In the genomic region with DNA sequence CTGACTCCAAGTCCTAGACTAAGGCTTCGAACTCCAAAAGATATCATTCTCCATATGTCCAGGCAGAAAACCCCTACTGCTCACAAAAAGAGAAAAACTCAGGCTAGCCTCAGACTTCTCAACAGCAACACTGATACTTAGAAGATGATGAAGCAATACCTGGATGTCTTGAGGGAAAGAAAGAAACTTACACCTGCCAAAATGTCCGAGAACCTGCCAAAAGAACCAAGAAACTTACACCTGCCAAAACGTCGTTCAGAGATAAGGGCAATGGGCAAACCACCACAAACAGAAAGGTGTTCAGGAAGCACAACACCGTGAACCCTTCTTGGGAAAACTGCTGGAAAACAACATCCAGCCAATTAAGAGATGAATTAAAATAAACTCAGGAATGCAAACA, we compare ENCODE assay signal across 12 cellular contexts. TPM values are rescaled to one million over a fixed set of nuclear protein-coding genes. Genes with fewer than 3 reads are reported as not detected.
DNase-seq lines count a peak whose midpoint lies in the region; TF ChIP-seq lines count a peak whose summit lies in the region.
"Had no signal": no experiment of that assay in that cellular context is flagged by ENCODE, and none has a peak within 500 bp of the region (broad histone marks: within the 10 kb centered on the region; RNA-seq: fewer than 3 reads in every experiment).

No MANE protein-coding gene starts in this region.

- no peaks in the 10 kb centered on the region for H3K9me3 Mint-ChIP-seq in MCF 10A (ENCODE audit: unreplicated experiment)
- H3K9me3 Mint-ChIP-seq: CD8-positive, alpha-beta memory T cell had no signal

- H3K27me3 ChIP-seq in breast epithelium (no peaks in the 10 kb centered on the region), mammary epithelial cell (ENCODE audit: insufficient read depth, low read length) (no peaks in the 10 kb centered on the region), mesenchymal stem cell (ENCODE audit: control insufficient read depth in 1 of 2, insufficient read depth in 1 of 2, low read length in 2 of 2) (no peaks in the 10 kb centered on the region), PC-9 (ENCODE audit: insufficient read depth, low read depth) (no peaks in the 10 kb centered on the region)
- H3K27me3 ChIP-seq: BLaER1 had no signal

- H4K20me1 ChIP-seq in mammary epithelial cell (ENCODE audit: insufficient read depth, low read length) (no peaks in the 10 kb centered on the region), PC-9 (ENCODE audit: insufficient read depth) (no peaks in the 10 kb centered on the region)
- H4K20me1 ChIP-seq: BLaER1 had no signal

- no peaks in the 10 kb centered on the region for H3K27me3 Mint-ChIP-seq in MCF 10A (ENCODE audit: insufficient read depth, unreplicated experiment)
- H3K27me3 Mint-ChIP-seq: CD8-positive, alpha-beta memory T cell had no signal

- H3K4me2 ChIP-seq in mammary epithelial cell (ENCODE audit: insufficient read depth, low read depth, low read length) (no peak overlapping the region), mesenchymal stem cell (ENCODE audit: low read length, poor library complexity, severe bottlenecking) (no peak overlapping the region), PC-9 (no peak overlapping the region)
- H3K4me2 ChIP-seq: BLaER1 had no signal

- DNase-seq in MCF 10A (ENCODE audit: unreplicated experiment) (peak; percentile 69), breast epithelium (ENCODE audit: low spot score in 2 of 2) (no peak), mammary epithelial cell (no peak), mesenchymal stem cell (no peak), glomerular visceral epithelial cell (ENCODE audit: extremely low spot score) (no peak), PC-9 (no peak)
- no peak for DNase-seq in activated CD8-positive, alpha-beta memory T cell treated with anti-CD3 and anti-CD28 coated beads, Interleukin-2, amount 50 U/mL, for 48 hours
- DNase-seq: AML-193; Caco-2; CD8-positive, alpha-beta memory T cell had no signal

- peaks cover 34% of the 10 kb centered on the region for H3K4me1 Mint-ChIP-seq in MCF 10A (ENCODE audit: insufficient read depth, unreplicated experiment)
- H3K4me1 Mint-ChIP-seq: CD8-positive, alpha-beta memory T cell had no signal

- H3K79me1 ChIP-seq in mesenchymal stem cell (replicated peaks; ENCODE audit: low read length, poor library complexity, severe bottlenecking) = peaks cover 9% of the 10 kb centered on the region

- BruUV-seq in MCF 10A (replicated peaks; lab: Mats Ljungman, UMichigan) = no TSS peak
- BruUV-seq in mammary epithelial cell (replicated peaks; lab: Mats Ljungman, UMichigan) = no TSS peak
- no TSS peak for BruUV-seq in PC-9 (replicated peaks; lab: Mats Ljungman, UMichigan)

- H3K9me2 ChIP-seq in PC-9 (ENCODE audit: insufficient read depth) = no peaks in the 10 kb centered on the region

- H2BK12ac ChIP-seq in mesenchymal stem cell (ENCODE audit: low read length in 2 of 2) = no peak overlapping the region

- no peak overlapping the region for H2BK15ac ChIP-seq in mesenchymal stem cell (ENCODE audit: low read depth, poor library complexity, severe bottlenecking)

- no peak overlapping the region for H4K91ac ChIP-seq in mesenchymal stem cell (ENCODE audit: low read length)

- no peaks in the 10 kb centered on the region for H3F3A ChIP-seq in PC-9 (ENCODE audit: insufficient read depth, low read depth)

- no peak overlapping the region for H3K27ac Mint-ChIP-seq in MCF 10A (ENCODE audit: low read depth, unreplicated experiment)

- whole genome bisulfite sequencing in mammary epithelial cell (ENCODE audit: low coverage, missing lambda C conversion rate) = 11% methylated on average over 5 of the region's 5 CpGs
- 85% methylated on average over 5 of the region's 5 CpGs for WGBS in mesenchymal stem cell

- H3K23ac ChIP-seq in mesenchymal stem cell (ENCODE audit: low read length in 2 of 2) = no peak overlapping the region

- H3K14ac ChIP-seq in mesenchymal stem cell (ENCODE audit: low read length in 2 of 2) = no peak overlapping the region

- H3K9me3 ChIP-seq in breast epithelium (no peaks in the 10 kb centered on the region), mammary epithelial cell (replicated peaks; ENCODE audit: insufficient read depth, low read length) (no peaks in the 10 kb centered on the region), mesenchymal stem cell (ENCODE audit: control insufficient read depth, low read length) (no peaks in the 10 kb centered on the region), PC-9 (ENCODE audit: insufficient read depth, low read depth) (no peaks in the 10 kb centered on the region)
- H3K9me3 ChIP-seq: BLaER1, Caco-2 had no signal

- intact Hi-C loops in MCF 10A (cut with micrococcal nuclease) (no loop called here), breast epithelium (cut with DNase I; ENCODE audit: low total_unique reads) (no loop called here), mammary epithelial cell (cut with micrococcal nuclease) (loop anchor here (1.0 kb wide), 1 partner anchor 23 kb away; no protein-coding TSS in a partner anchor), PC-9 (cut with micrococcal nuclease; ENCODE audit: unreplicated experiment) (no loop called here)

- H2BK5ac ChIP-seq in mesenchymal stem cell (ENCODE audit: low read depth, low read length, poor library complexity, severe bottlenecking) = no peak overlapping the region

- H3K9ac ChIP-seq in mammary epithelial cell (ENCODE audit: insufficient read depth, low read length) (no peak overlapping the region), mesenchymal stem cell (ENCODE audit: low read length) (no peak overlapping the region)
- H3K9ac ChIP-seq: BLaER1 had no signal

- TF ChIP-seq POLR2A in breast epithelium (IDR thresholded peaks at IDR 0.05) = no peak

- H2AK5ac ChIP-seq in mesenchymal stem cell (ENCODE audit: low read length, severe bottlenecking) = peak overlapping the region; percentile 92

- TF ChIP-seq CTCF in MCF 10A (IDR thresholded peaks at IDR 0.05; ENCODE audit: unreplicated experiment) (no peak), breast epithelium (IDR thresholded peaks at IDR 0.05) (no peak), mammary epithelial cell (conservative IDR thresholded peaks at IDR 0.05 in 1 of 2, IDR thresholded peaks at IDR 0.05 in 1 of 2; ENCODE audit: extremely low read depth in 1 of 2, insufficient read depth in 1 of 2, low read depth in 1 of 2, low read length in 2 of 2) (no peak), PC-9 (conservative IDR thresholded peaks at IDR 0.05) (no peak)

- no peak overlapping the region for H3K4me3 Mint-ChIP-seq in MCF 10A (ENCODE audit: unreplicated experiment)
- H3K4me3 Mint-ChIP-seq: CD8-positive, alpha-beta memory T cell had no signal

- H3K4me3 ChIP-seq in breast epithelium (no peak overlapping the region), mammary epithelial cell (replicated peaks in 1 of 3; ENCODE audit: insufficient read depth in 1 of 3, low read depth in 2 of 3, low read length in 3 of 3) (no peak overlapping the region), mesenchymal stem cell (ENCODE audit: insufficient read depth in 1 of 2, low read depth in 1 of 2, low read length in 2 of 2) (no peak overlapping the region), PC-9 (no peak overlapping the region)
- H3K4me3 ChIP-seq: BLaER1 had no signal

- H4K8ac ChIP-seq in mesenchymal stem cell (ENCODE audit: low read length) = no peak overlapping the region

- H3K4ac ChIP-seq in mesenchymal stem cell (ENCODE audit: low read depth in 1 of 2, low read length in 2 of 2) = no peak overlapping the region

- no peak overlapping the region for H2BK120ac ChIP-seq in mesenchymal stem cell (ENCODE audit: low read depth, low read length)

- CTCF ChIA-PET in MCF 10A (lab: Yijun Ruan, JAX) (no interaction called here), mammary epithelial cell (lab: Charles Lee; ENCODE audit: low non-redundant PET) (no interaction called here), PC-9 (lab: Charles Lee) (interaction anchor here (0.7 kb wide), 1 partner anchor 129 kb away, joined by 5 read pairs; no protein-coding TSS in a partner anchor)

- dilution Hi-C loops in mammary epithelial cell (cut with HindIII; ENCODE audit: low sequenced_read_pairs) = no loop called here

- H3K79me2 ChIP-seq in mammary epithelial cell (ENCODE audit: insufficient read depth, low read length) (no peaks in the 10 kb centered on the region), PC-9 (ENCODE audit: low read depth) (no peaks in the 10 kb centered on the region)

- POLR2A ChIA-PET in MCF 10A (lab: Yijun Ruan, JAX) = interaction anchor here (1.0 to 1.2 kb wide), 2 partner anchors 9 to 65 kb away, joined by 3 to 5 read pairs; no protein-coding TSS in a partner anchor
- POLR2A ChIA-PET in PC-9 (lab: Charles Lee; ENCODE audit: unreplicated experiment) = no interaction called here

- H3K27ac ChIP-seq in breast epithelium (peak overlapping the region in 1 of 2 donors; percentile 57), mammary epithelial cell (ENCODE audit: insufficient read depth, low read depth, low read length) (no peak overlapping the region), mesenchymal stem cell (ENCODE audit: low read length, poor library complexity, severe bottlenecking) (no peak overlapping the region), PC-9 (no peak overlapping the region)
- H3K27ac ChIP-seq: 22Rv1, BLaER1 had no signal

- H3K36me3 Mint-ChIP-seq in MCF 10A (ENCODE audit: insufficient read depth, unreplicated experiment) = no peaks in the 10 kb centered on the region

- H2AFZ ChIP-seq in mammary epithelial cell (ENCODE audit: low read depth, low read length) (peak overlapping the region; percentile 11), mesenchymal stem cell (ENCODE audit: low read depth, low read length) (no peak overlapping the region), PC-9 (no peak overlapping the region)

- H3K36me3 ChIP-seq in breast epithelium (no peaks in the 10 kb centered on the region), mammary epithelial cell (ENCODE audit: insufficient read depth, low read length) (no peaks in the 10 kb centered on the region), mesenchymal stem cell (ENCODE audit: control insufficient read depth in 1 of 2, insufficient read depth in 2 of 2, low read depth in 1 of 2, low read length in 2 of 2) (no peaks in the 10 kb centered on the region), PC-9 (ENCODE audit: low read depth) (no peaks in the 10 kb centered on the region)
- H3K36me3 ChIP-seq: BLaER1 had no signal

- in situ Hi-C loops in mammary epithelial cell (cut with MboI; ENCODE audit: low sequenced_read_pairs in 2 of 2) = no loop called here

- no peak overlapping the region for H3K18ac ChIP-seq in mesenchymal stem cell (ENCODE audit: low read depth in 1 of 2, low read length in 2 of 2)

- H3K4me1 ChIP-seq in breast epithelium (no peaks in the 10 kb centered on the region), mammary epithelial cell (ENCODE audit: insufficient read depth, low read length) (peaks cover 27% of the 10 kb centered on the region), mesenchymal stem cell (ENCODE audit: control insufficient read depth, insufficient read depth, low read depth, low read length) (peaks cover 13% of the 10 kb centered on the region), PC-9 (replicated peaks; ENCODE audit: insufficient read depth) (peaks cover 15% of the 10 kb centered on the region)

RNA-seq across cellular contexts. Expression of gene ABLIM1, which starts 15.3 kb away (rescaled TPM):
- total RNA-seq in MCF 10A (2022) = 94.5 and 105 TPM in 2 replicates
- total RNA-seq in breast epithelium = 100 to 1,000 TPM in 2 of 3 donors, 10 to 100 TPM in 1; 89.0 to 216 (median 131) TPM
- total RNA-seq in mammary epithelial cell = 100 to 1,000 TPM in 1 of 2 donors, 10 to 100 TPM in 1; 99.9 to 164 TPM
- polyA plus RNA-seq in mammary epithelial cell = 75.0 TPM
- polyA minus RNA-seq in mammary epithelial cell = 117 TPM
- 6.7 TPM for polyA plus RNA-seq in mesenchymal stem cell (2013, experiment 1 of 2)
- polyA plus RNA-seq in mesenchymal stem cell (2013, experiment 2 of 2) = 5.9 TPM
- total RNA-seq in PC-9 (2021) = 63.1 and 68.7 TPM in 2 replicates
